Comparison of ENCODE assay signal across 30 cellular contexts in genomic region chr6:26604797-26605196, GRCh38.
"Had no signal": no experiment of that assay in that cellular context is flagged by ENCODE, and none has a peak within 500 bp of the region (broad histone marks: within the 10 kb centered on the region; RNA-seq: fewer than 3 reads in every experiment).

No MANE protein-coding gene starts in this region.

- H3K79me2 ChIP-seq: parathyroid adenoma had no signal

- H3K4me1 ChIP-seq: parathyroid adenoma, psoas muscle, right lobe of liver, stomach, thyroid gland, upper lobe of right lung, uterus had no signal

- H3K9me3 ChIP-seq: neutrophil, ovary, psoas muscle, right lobe of liver, sigmoid colon, stomach, thoracic aorta, thyroid gland, transverse colon, upper lobe of right lung, uterus had no signal

- H3K36me3 Mint-ChIP-seq: natural killer cell treated with Interleukin-12 subunit alpha and Interleukin-12 subunit beta and Interleukin-15 and Interleukin-18, amount 100 ng/mL, for 72 hours; type B pancreatic cell had no signal

- H3K4me3 ChIP-seq: ovary, psoas muscle, right lobe of liver, sigmoid colon, stomach, thoracic aorta, thyroid gland, transverse colon, upper lobe of right lung, uterus had no signal

- H3K27me3 Mint-ChIP-seq: naive thymus-derived CD8-positive, alpha-beta T cell; stimulated activated naive B cell treated with anti-CD40 and anti-IgM and Interleukin-4, amounts not matched to agents 10 μg/mL and 1 μg/mL and 100 μg/mL, for 72 hours; stimulated activated naive CD8-positive, alpha-beta T cell treated with anti-CD3 and anti-CD28 coated beads, Interleukin-15, Interleukin-2, amounts not matched to agents 100 ng/mL and 50 ng/mL, for 24 hours had no signal

- H3K27me3 ChIP-seq: ovary, right lobe of liver, sigmoid colon, stomach, thyroid gland, transverse colon, upper lobe of right lung, uterus had no signal

- H3K9ac ChIP-seq: parathyroid adenoma had no signal

- H3K9me3 Mint-ChIP-seq: naive thymus-derived CD8-positive, alpha-beta T cell; natural killer cell treated with Interleukin-12 subunit alpha and Interleukin-12 subunit beta and Interleukin-15 and Interleukin-18, amount 100 ng/mL, for 72 hours; nephron progenitor cell; neural crest cell; stimulated activated effector memory CD8-positive, alpha-beta T cell treated with anti-CD3 and anti-CD28 coated beads, Interleukin-12 subunit alpha, Interleukin-12 subunit beta, amount 100 ng/mL, for 72 hours; stimulated activated naive B cell treated with anti-CD40 and anti-IgM and Interleukin-4, amounts not matched to agents 10 μg/mL and 1 μg/mL and 100 μg/mL, for 72 hours; stimulated activated naive CD8-positive, alpha-beta T cell treated with anti-CD3 and anti-CD28 coated beads, Interleukin-15, Interleukin-2, amounts not matched to agents 100 ng/mL and 50 ng/mL, for 24 hours; type B pancreatic cell had no signal

- ATAC-seq: naive thymus-derived CD8-positive, alpha-beta T cell; natural killer cell treated with Interleukin-12 subunit alpha and Interleukin-12 subunit beta and Interleukin-15 and Interleukin-18, amount 100 ng/mL, for 72 hours; psoas muscle; right cardiac atrium; right lobe of liver; stimulated activated effector memory CD8-positive, alpha-beta T cell treated with anti-CD3 and anti-CD28 coated beads, Interleukin-12 subunit alpha, Interleukin-12 subunit beta, amount 100 ng/mL, for 72 hours; upper lobe of right lung had no signal

- H2AFZ ChIP-seq: parathyroid adenoma had no signal

- H3K4me3 Mint-ChIP-seq: naive thymus-derived CD8-positive, alpha-beta T cell; natural killer cell treated with Interleukin-12 subunit alpha and Interleukin-12 subunit beta and Interleukin-15 and Interleukin-18, amount 100 ng/mL, for 72 hours; nephron progenitor cell; neural crest cell; stimulated activated effector memory CD8-positive, alpha-beta T cell treated with anti-CD3 and anti-CD28 coated beads, Interleukin-12 subunit alpha, Interleukin-12 subunit beta, amount 100 ng/mL, for 72 hours; type B pancreatic cell had no signal

- DNase-seq: naive thymus-derived CD8-positive, alpha-beta T cell; nephron progenitor cell; nucleus accumbens; ovary; posterior cingulate gyrus; psoas muscle; right cardiac atrium; right lobe of liver; sigmoid colon; small intestine; stimulated activated CD4-positive, alpha-beta T cell treated with anti-CD3 and anti-CD28 coated beads, Interleukin-15, amount 100 ng/mL, for 24 hours; stimulated activated CD4-positive, alpha-beta T cell treated with anti-CD3 and anti-CD28 coated beads, Interleukin-2, amount 100 ng/mL, for 24 hours; stimulated activated CD4-positive, alpha-beta T cell treated with anti-CD3 and anti-CD28 coated beads, Interleukin-2, amount 100 ng/mL, for 48 hours; stimulated activated CD4-positive, alpha-beta T cell treated with anti-CD3 and anti-CD28 coated beads, Interleukin-4, amount 100 ng/mL, for 24 hours; stimulated activated naive B cell treated with anti-CD40 and anti-IgM and Interleukin-4, amounts not matched to agents 10 μg/mL and 1 μg/mL and 100 μg/mL, for 72 hours; stimulated activated naive CD4-positive, alpha-beta T cell treated with Interleukin-2 at 50 U/mL for 16 hours; stomach; thyroid gland; transverse colon; upper lobe of right lung; uterus had no signal

- H3K27ac Mint-ChIP-seq: natural killer cell treated with Interleukin-12 subunit alpha and Interleukin-12 subunit beta and Interleukin-15 and Interleukin-18, amount 100 ng/mL, for 72 hours; nephron progenitor cell; progenitor cell of endocrine pancreas; stimulated activated effector memory CD8-positive, alpha-beta T cell treated with anti-CD3 and anti-CD28 coated beads, Interleukin-12 subunit alpha, Interleukin-12 subunit beta, amount 100 ng/mL, for 72 hours; type B pancreatic cell had no signal

- H3K36me3 ChIP-seq: ovary, thoracic aorta, uterus had no signal

- H3K4me1 Mint-ChIP-seq: neural crest cell had no signal

- H3K27ac ChIP-seq: neutrophil, ovary, parathyroid adenoma, psoas muscle, right lobe of liver, sigmoid colon, stomach, thoracic aorta, thyroid gland, transverse colon, upper lobe of right lung, uterus had no signal
